In genomic region chr10:133541441-133541840, GRCh38 we compare ENCODE assay signal across 11 cellular contexts. TPM values are rescaled to one million over a fixed set of nuclear protein-coding genes. Genes with fewer than 3 reads are reported as not detected.
DNase-seq lines count a peak whose midpoint lies in the region; ATAC-seq and TF ChIP-seq lines count a peak whose summit lies in the region.
"Not testable (repeated sequence)": the region's sequence is repeated elsewhere in the genome, so short reads cannot be mapped to it uniquely, and the experiment has no call there.
"Had no signal": no experiment of that assay in that cellular context is flagged by ENCODE, and none has a peak within 500 bp of the region (broad histone marks: within the 10 kb centered on the region; RNA-seq: fewer than 3 reads in every experiment).

No MANE protein-coding gene starts in this region.

- not testable (repeated sequence) for H3K4me3 Mint-ChIP-seq in GM23338

- not testable (repeated sequence) for H3K27me3 ChIP-seq in GM23338 (ENCODE audit: insufficient read depth); WERI-Rb-1 (ENCODE audit: insufficient read depth, low read depth, severe bottlenecking)

- H3K27ac ChIP-seq in GM23338 (ENCODE audit: low read depth): not testable (repeated sequence)
- peak overlapping the region; percentile 85 for H3K27ac ChIP-seq in WERI-Rb-1

- H3F3A ChIP-seq in GM23338 (replicated peaks; ENCODE audit: low read depth): not testable (repeated sequence)

- not testable (repeated sequence) for H3K27ac Mint-ChIP-seq in GM23338

- not testable (repeated sequence) for H3K36me3 ChIP-seq in GM23338 (ENCODE audit: insufficient read depth); WERI-Rb-1

- H3K4me1 Mint-ChIP-seq in GM23338: peaks cover 16% of the 10 kb centered on the region

- H3K36me3 Mint-ChIP-seq in GM23338 (ENCODE audit: low read depth): not testable (repeated sequence)

- not testable (repeated sequence) for H3K4me1 ChIP-seq in GM23338 (ENCODE audit: insufficient read depth)

- not testable (repeated sequence) for TF ChIP-seq CTCF in GM23338 (conservative IDR thresholded peaks at IDR 0.05; ENCODE audit: low read depth in 2 of 2); WERI-Rb-1 (IDR thresholded peaks at IDR 0.05; ENCODE audit: low read depth, low read length)

- not testable (repeated sequence) for H3K9me3 ChIP-seq in WERI-Rb-1 (ENCODE audit: severe bottlenecking)

- H4K20me1 ChIP-seq in GM23338 (replicated peaks; ENCODE audit: insufficient read depth): not testable (repeated sequence)

- not testable (repeated sequence) for H3K9me2 ChIP-seq in GM23338 (ENCODE audit: insufficient read depth)

- H3K4me2 ChIP-seq in GM23338: peak overlapping the region; percentile 23; the same call in 1 of the 2 replicates

- not testable (repeated sequence) for H3K79me2 ChIP-seq in GM23338 (replicated peaks; ENCODE audit: insufficient read depth)

- H2AFZ ChIP-seq in GM23338: not testable (repeated sequence)

- not testable (repeated sequence) for ATAC-seq in GM23338, left lobe of liver

- peak; percentile 10 for DNase-seq in DMS153 (lab: John Stamatoyannopoulos, UW)
- not testable (repeated sequence) for DNase-seq in GM23338 (ENCODE audit: low spot score)
- DNase-seq in NCI-H1436 (lab: John Stamatoyannopoulos, UW): peak; percentile 25
- DNase-seq in NCI-H82 (lab: John Stamatoyannopoulos, UW): peak; percentile 57
- DNase-seq in WERI-Rb-1: peak; percentile 70
- DNase-seq in left lobe of liver (ENCODE audit: low spot score): peak; percentile 54

- not testable (repeated sequence) for H3K4me3 ChIP-seq in GM23338; WERI-Rb-1 (ENCODE audit: low read depth, low read length)

- H3K27me3 Mint-ChIP-seq in GM23338 (ENCODE audit: insufficient read depth, low read depth, poor library complexity): not testable (repeated sequence)

- H3K9me3 Mint-ChIP-seq in GM23338: peaks cover 50% of the 10 kb centered on the region

RNA-seq across cellular contexts. Expression of gene CYP2E1, which starts 14.3 kb away (rescaled TPM):
- total RNA-seq in GM23338 (2014; rRNA removed; shearing (Covaris generic)): 0.74 and 2.2 TPM in 2 replicates
- 0.97 and 1.4 TPM in 2 replicates for polyA plus RNA-seq in GM23338 (2016; fragmentation: Nextera tagmentation; extraction: Ambion mirVana)
- total RNA-seq in left lobe of liver: 3,844 TPM
- total RNA-seq: A172, Caco-2 had no signal

RNA-seq across cellular contexts. Expression of gene SYCE1, which starts 23.9 kb away (rescaled TPM):
- not detected in 2 replicates for total RNA-seq in GM23338 (2014; rRNA removed; shearing (Covaris generic))
- 0.38 and 0.53 TPM in 2 replicates for polyA plus RNA-seq in GM23338 (2016; fragmentation: Nextera tagmentation; extraction: Ambion mirVana)
- 2.4 TPM for total RNA-seq in left lobe of liver
- total RNA-seq: A172, B cell, Caco-2, Calu3 had no signal
- polyA plus RNA-seq: A549 had no signal

Comparison
In these comparisons a context has a peak if more than half of its experiments do, and no peak if none do; other contexts are left out.
1. RNA of gene CYP2E1, which starts 14.3 kb away (total RNA-seq): 3,844 TPM in left lobe of liver (single experiment); 0.74 to 2.2 TPM in GM23338; every median in the first group is over 1,000 times any median in the second.